In genomic region chr7:39621784-39622411, GRCh38 we compare ENCODE assay signal across 10 cellular contexts. TPM values are rescaled to one million over a fixed set of nuclear protein-coding genes. Genes with fewer than 3 reads are reported as not detected.
DNase-seq lines count a peak whose midpoint lies in the region; ATAC-seq and TF ChIP-seq lines count a peak whose summit lies in the region.
"Had no signal": no experiment of that assay in that cellular context is flagged by ENCODE, and none has a peak within 500 bp of the region (broad histone marks: within the 10 kb centered on the region; RNA-seq: fewer than 3 reads in every experiment).

No MANE protein-coding gene starts in this region.

- H3K9ac ChIP-seq in colonic mucosa (ENCODE audit: low read depth in 2 of 2, low read length in 2 of 2): no peak overlapping the region

- peaks cover 5% of the 10 kb centered on the region for H3K4me1 ChIP-seq in colonic mucosa
- peaks cover 0 to 21% (median 1%) of the 10 kb centered on the region in 4 donors for H3K4me1 ChIP-seq in Peyer's patch

- peaks cover 33 to 40% (median 35%) of the 10 kb centered on the region in 3 donors for H3K4me1 Mint-ChIP-seq in naive B cell

- no peaks in the 10 kb centered on the region for H3K27me3 Mint-ChIP-seq in naive B cell

- intact Hi-C loops in colonic mucosa (cut with DNase I): loop anchor here (5.0 to 10.0 kb wide), 2 partner anchors 50 to 113 kb away; no protein-coding TSS in a partner anchor

- in situ Hi-C loops in GM13976 (cut with MboI; ENCODE audit: low sequenced_read_pairs, unreplicated experiment): no loop called here

- H3K9me3 Mint-ChIP-seq in naive B cell: no peaks in the 10 kb centered on the region

- ATAC-seq in HG03103 (IDR thresholded peaks at IDR 0.05; ENCODE audit: low read depth, unreplicated experiment) (peak; percentile 30), naive B cell (ENCODE audit: low read depth in 2 of 2) (peak in 1 of 2 donors; percentile 41)

- peak; percentile 58 for DNase-seq in GM13976 (ENCODE audit: low spot score)
- peak; percentile 14 for DNase-seq in naive B cell
- no peak for DNase-seq in colonic mucosa
- DNase-seq in stimulated activated CD4-positive, alpha-beta T cell treated with anti-CD3 and anti-CD28 coated beads, Interleukin-15, amount 100 ng/mL, for 24 hours: no peak
- DNase-seq in Peyer's patch: no peak
- DNase-seq in activated CD4-positive, alpha-beta T cell treated with anti-CD3 and anti-CD28 coated beads for 1 hour: no peak
- DNase-seq: NCI-H1105 had no signal

- H3K36me3 ChIP-seq in colonic mucosa (no peaks in the 10 kb centered on the region), Peyer's patch (no peaks in the 10 kb centered on the region)
- H3K36me3 ChIP-seq: thoracic aorta had no signal

- TF ChIP-seq CTCF in GM13976 (IDR thresholded peaks at IDR 0.05; ENCODE audit: borderline replicate concordance, control extremely low read depth, extremely low read depth, insufficient read depth, missing control alignments) (no peak), WI38 (IDR thresholded peaks at IDR 0.05; ENCODE audit: low read depth, low read length) (no peak), colonic mucosa (IDR thresholded peaks at IDR 0.05) (no peak), Peyer's patch (IDR thresholded peaks at IDR 0.05) (no peak)

- H3K27me3 ChIP-seq in colonic mucosa (no peaks in the 10 kb centered on the region), Peyer's patch (no peaks in the 10 kb centered on the region)

- peak overlapping the region; percentile 70 to 98 (median 92) for H3K4me3 Mint-ChIP-seq in naive B cell

- no peaks in the 10 kb centered on the region for H3K9me3 ChIP-seq in colonic mucosa
- no peaks in the 10 kb centered on the region for H3K9me3 ChIP-seq in Peyer's patch
- H3K9me3 ChIP-seq: thoracic aorta had no signal

- H3K27ac ChIP-seq in colonic mucosa: no peak overlapping the region
- no peak overlapping the region for H3K27ac ChIP-seq in Peyer's patch

- peak overlapping the region; percentile 72 to 96 (median 90) for H3K27ac Mint-ChIP-seq in naive B cell

- no peaks in the 10 kb centered on the region for H3K36me3 Mint-ChIP-seq in naive B cell

- TF ChIP-seq POLR2A in Peyer's patch (IDR thresholded peaks at IDR 0.05): no peak

- H3K4me3 ChIP-seq in WI38 (ENCODE audit: low read depth, low read length): 0 out of 2 replicates have a peak overlapping the region, but pooled peaks have one; percentile 3
- H3K4me3 ChIP-seq in colonic mucosa: no peak overlapping the region
- H3K4me3 ChIP-seq in Peyer's patch: no peak overlapping the region

RNA-seq across cellular contexts. Expression of gene RALA, which starts 1.5 kb away (rescaled TPM):
- polyA plus RNA-seq in naive B cell (ENCODE audit: low read depth in 6 of 6): 10 to 100 TPM; 28.2 to 52.2 (median 40.2) TPM
- 10 to 100 TPM; 47.8 to 55.6 TPM for total RNA-seq in colonic mucosa
- total RNA-seq in Peyer's patch: 10 to 100 TPM; 20.5 to 31.0 (median 26.3) TPM

RNA-seq across cellular contexts. Expression of gene YAE1, which starts 55.7 kb away (rescaled TPM):
- polyA plus RNA-seq in naive B cell (ENCODE audit: low read depth in 6 of 6): 10 to 100 TPM; 10.3 to 24.4 (median 13.9) TPM
- 10 to 100 TPM; 21.8 to 23.2 TPM for total RNA-seq in colonic mucosa
- total RNA-seq in Peyer's patch: 10 to 100 TPM; 14.9 to 49.6 (median 31.8) TPM

Comparison
In these comparisons a context has a peak if more than half of its experiments do, and no peak if none do; other contexts are left out.
1. DNase-seq: peak in GM13976 (single experiment) and naive B cell (single experiment); none in colonic mucosa (single experiment), stimulated activated CD4-positive, alpha-beta T cell treated with anti-CD3 and anti-CD28 coated beads, Interleukin-15, amount 100 ng/mL, for 24 hours (single experiment), Peyer's patch (0 of 3) and activated CD4-positive, alpha-beta T cell treated with anti-CD3 and anti-CD28 coated beads for 1 hour (single experiment).